ENCODE assay signal across 34 cellular contexts in the genomic region with DNA sequence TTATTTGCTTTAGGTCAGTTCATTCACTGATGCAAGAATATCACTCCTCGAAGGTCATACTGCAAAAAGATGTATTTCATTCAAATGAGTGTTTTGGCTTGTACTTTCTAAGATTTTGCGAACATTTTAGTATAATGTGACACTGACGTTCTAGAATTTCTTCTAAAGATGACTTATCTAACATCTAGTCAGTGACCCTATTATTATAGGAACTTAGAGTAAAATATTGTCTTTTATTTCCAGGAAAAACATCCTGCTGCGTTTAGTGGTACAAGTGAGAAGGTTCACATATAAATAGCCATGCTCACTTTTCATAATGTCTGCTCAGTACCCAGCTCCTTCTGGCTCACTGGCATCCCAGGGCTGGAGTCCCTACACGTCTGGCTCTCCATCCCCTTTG. TPM values are rescaled to one million over a fixed set of nuclear protein-coding genes. Genes with fewer than 3 reads are reported as not detected.
"Had no signal": no experiment of that assay in that cellular context is flagged by ENCODE, and none has a peak within 500 bp of the region (broad histone marks: within the 10 kb centered on the region; RNA-seq: fewer than 3 reads in every experiment).

A gene with protein sequence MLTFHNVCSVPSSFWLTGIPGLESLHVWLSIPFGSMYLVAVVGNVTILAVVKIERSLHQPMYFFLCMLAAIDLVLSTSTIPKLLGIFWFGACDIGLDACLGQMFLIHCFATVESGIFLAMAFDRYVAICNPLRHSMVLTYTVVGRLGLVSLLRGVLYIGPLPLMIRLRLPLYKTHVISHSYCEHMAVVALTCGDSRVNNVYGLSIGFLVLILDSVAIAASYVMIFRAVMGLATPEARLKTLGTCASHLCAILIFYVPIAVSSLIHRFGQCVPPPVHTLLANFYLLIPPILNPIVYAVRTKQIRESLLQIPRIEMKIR (plus strand): TSS at position 301 of the 400 bp plus-strand sequence. CDS start 0 bp downstream, at position 301.

- H3K79me2 ChIP-seq: parathyroid adenoma had no signal

- H3K4me3 ChIP-seq: neural progenitor cell, ovary, psoas muscle, skin epidermis, smooth muscle cell, spleen, thoracic aorta, thyroid gland, tibial nerve, upper lobe of right lung, uterus had no signal

- ATAC-seq: naive thymus-derived CD4-positive, alpha-beta T cell; natural killer cell; psoas muscle; right cardiac atrium; sciatic nerve; stimulated activated memory B cell treated with anti-CD40 and anti-IgM and Interleukin-4, amounts not matched to agents 10 μg/mL and 1 μg/mL and 100 μg/mL, for 72 hours; stimulated activated naive CD8-positive, alpha-beta T cell treated with anti-CD3 and anti-CD28 coated beads, Interleukin-15, amount 100 ng/mL, for 72 hours; stimulated activated naive CD8-positive, alpha-beta T cell treated with anti-CD3 and anti-CD28 coated beads, Interleukin-15, Interleukin-2, amounts not matched to agents 100 U/mL and 50 U/mL, for 24 hours; upper lobe of right lung had no signal

- H3K27ac Mint-ChIP-seq: naive thymus-derived CD4-positive, alpha-beta T cell; natural killer cell; nephron; neural progenitor cell; progenitor cell of endocrine pancreas; stimulated activated memory B cell treated with anti-CD40 and anti-IgM and Interleukin-4, amounts not matched to agents 10 μg/mL and 1 μg/mL and 100 μg/mL, for 72 hours; stimulated activated naive CD8-positive, alpha-beta T cell treated with anti-CD3 and anti-CD28 coated beads, Interleukin-15, amount 100 ng/mL, for 72 hours; type B pancreatic cell had no signal

- H3K9me3 ChIP-seq: ovary, psoas muscle, thoracic aorta, thyroid gland, upper lobe of right lung, uterus had no signal

- H2AFZ ChIP-seq: neural progenitor cell, parathyroid adenoma had no signal

- DNase-seq: naive thymus-derived CD4-positive, alpha-beta T cell; natural killer cell; occipital lobe; ovary; posterior cingulate gyrus; psoas muscle; right cardiac atrium; spleen; stimulated activated CD4-positive, alpha-beta T cell treated with anti-CD3 and anti-CD28 coated beads, Interleukin-12 subunit alpha, Interleukin-12 subunit beta, amount 100 ng/mL, for 4 hours; stimulated activated CD4-positive, alpha-beta T cell treated with anti-CD3 and anti-CD28 coated beads, Interleukin-1b, Interleukin-23, amount 100 ng/mL, for 48 hours; stimulated activated CD4-positive, alpha-beta T cell treated with anti-CD3 and anti-CD28 coated beads, Interleukin-4, amount 100 ng/mL, for 1 hour; stimulated activated CD4-positive, alpha-beta T cell treated with anti-CD3 and anti-CD28 coated beads, Interleukin-4, amount 100 ng/mL, for 4 hours; stimulated activated CD8-positive, alpha-beta memory T cell treated with anti-CD3 and anti-CD28 coated beads, Interleukin-4, amount 100 ng/mL, for 48 hours; stimulated activated naive CD4-positive, alpha-beta T cell; stimulated activated naive CD8-positive, alpha-beta T cell treated with anti-CD3 and anti-CD28 coated beads, Interleukin-15, amount 100 ng/mL, for 72 hours; stimulated activated naive CD8-positive, alpha-beta T cell treated with anti-CD3 and anti-CD28 coated beads, Interleukin-15, Interleukin-2, amounts not matched to agents 100 U/mL and 50 U/mL, for 24 hours; thyroid gland; upper lobe of right lung; uterus had no signal

- H3K4me2 ChIP-seq: neural progenitor cell, smooth muscle cell had no signal

- H3K27me3 ChIP-seq: neural progenitor cell, ovary, thyroid gland, tibial nerve, upper lobe of right lung, uterus had no signal

- H3K4me1 Mint-ChIP-seq: naive thymus-derived CD4-positive, alpha-beta T cell; natural killer cell; nephron; neural progenitor cell; stimulated activated memory B cell treated with anti-CD40 and anti-IgM and Interleukin-4, amounts not matched to agents 10 μg/mL and 1 μg/mL and 100 μg/mL, for 72 hours had no signal

- H3K4me1 ChIP-seq: neural progenitor cell, parathyroid adenoma, psoas muscle, spleen, thyroid gland, tibial nerve, upper lobe of right lung, uterus had no signal

- H3K27me3 Mint-ChIP-seq: stimulated activated memory B cell treated with anti-CD40 and anti-IgM and Interleukin-4, amounts not matched to agents 10 μg/mL and 1 μg/mL and 100 μg/mL, for 72 hours had no signal

- H3K27ac ChIP-seq: neural progenitor cell, ovary, parathyroid adenoma, psoas muscle, skin epidermis, spleen, thoracic aorta, thyroid gland, tibial nerve, upper lobe of right lung, uterus had no signal

- H3K4me3 Mint-ChIP-seq: naive thymus-derived CD4-positive, alpha-beta T cell; natural killer cell; nephron; neural progenitor cell; stimulated activated memory B cell treated with anti-CD40 and anti-IgM and Interleukin-4, amounts not matched to agents 10 μg/mL and 1 μg/mL and 100 μg/mL, for 72 hours; stimulated activated naive CD8-positive, alpha-beta T cell treated with anti-CD3 and anti-CD28 coated beads, Interleukin-15, amount 100 ng/mL, for 72 hours; type B pancreatic cell had no signal

- H3K36me3 Mint-ChIP-seq: naive thymus-derived CD4-positive, alpha-beta T cell; natural killer cell; neural progenitor cell; stimulated activated memory B cell treated with anti-CD40 and anti-IgM and Interleukin-4, amounts not matched to agents 10 μg/mL and 1 μg/mL and 100 μg/mL, for 72 hours; type B pancreatic cell had no signal

- H3K36me3 ChIP-seq: neural progenitor cell, ovary, spleen, thoracic aorta, thyroid gland, tibial nerve, upper lobe of right lung, uterus had no signal

- H3K9ac ChIP-seq: neural progenitor cell, parathyroid adenoma had no signal

RNA-seq across cellular contexts. Expression of the gene that starts here (rescaled TPM):
- total RNA-seq: naive thymus-derived CD4-positive, alpha-beta T cell; natural killer cell; occipital lobe; osteoblast; ovary; progenitor cell of endocrine pancreas; psoas muscle; renal cortical epithelial cell; right cardiac atrium; sciatic nerve; smooth muscle cell; spleen; temporal lobe; thoracic aorta; thyroid gland; tibial nerve; upper lobe of right lung; urinary bladder; uterus had no signal
